ENCODE assay signal across 10 cellular contexts in genomic region chr12:48934312-48934706, GRCh38. TPM values are rescaled to one million over a fixed set of nuclear protein-coding genes. Genes with fewer than 3 reads are reported as not detected.
DNase-seq lines count a peak whose midpoint lies in the region; ATAC-seq, FAIRE-seq and TF ChIP-seq lines count a peak whose summit lies in the region.
"Had no signal": no experiment of that assay in that cellular context is flagged by ENCODE, and none has a peak within 500 bp of the region (broad histone marks: within the 10 kb centered on the region; RNA-seq: fewer than 3 reads in every experiment).

No MANE protein-coding gene starts in this region.

- H3K4me3 Mint-ChIP-seq in neural progenitor cell = no peak overlapping the region

- H3F3A ChIP-seq in neural progenitor cell (ENCODE audit: low read depth) = peaks cover 22% of the 10 kb centered on the region

- 100% methylated on average over 1 of the region's 1 CpG; no CpG with 5 or more reads in 1 of the 2 donors for WGBS in transverse colon (ENCODE audit: low coverage in 1 of 2), 2 donors

- TF ChIP-seq RAD21 in Ishikawa (IDR thresholded peaks at IDR 0.05; ENCODE audit: low read depth) = peak; percentile 53

- no peaks in the 10 kb centered on the region for H3K27me3 ChIP-seq in bronchial epithelial cell (ENCODE audit: control insufficient read depth, insufficient read depth, low read length)
- no peaks in the 10 kb centered on the region for H3K27me3 ChIP-seq in neural progenitor cell
- H3K27me3 ChIP-seq in transverse colon = no peaks in the 10 kb centered on the region

- no peak overlapping the region for H2AFZ ChIP-seq in neural progenitor cell (replicated peaks)

- H3K9me3 ChIP-seq in neural progenitor cell (ENCODE audit: low read depth) (no peaks in the 10 kb centered on the region), transverse colon (no peaks in the 10 kb centered on the region)

- FAIRE-seq in bronchial epithelial cell (lab: Jason Lieb, UNC) = no peak

- H3K4me3 ChIP-seq in bronchial epithelial cell (ENCODE audit: low read depth, low read length) = no peak overlapping the region
- H3K4me3 ChIP-seq in neural progenitor cell = no peak overlapping the region
- no peak overlapping the region for H3K4me3 ChIP-seq in transverse colon

- TF ChIP-seq POLR2A in transverse colon (IDR thresholded peaks at IDR 0.05) = no peak

- intact Hi-C loops in transverse colon (cut with DNase I; ENCODE audit: low total_unique reads) = loop anchor here (10.0 kb wide), 1 partner anchor 80 kb away; the partner anchor contains the start of gene DDX23

- no peak for ATAC-seq in HG02610 (IDR thresholded peaks at IDR 0.05; ENCODE audit: unreplicated experiment)

- H3K27me3 Mint-ChIP-seq in neural progenitor cell (ENCODE audit: insufficient read depth, low read depth) = no peaks in the 10 kb centered on the region

- H4K20me1 ChIP-seq in neural progenitor cell (ENCODE audit: low read depth) = peaks cover 51% of the 10 kb centered on the region

- DNase-seq in SIG-M5 treated with dmso at 0.1 percent for 504 hours (lab: John Stamatoyannopoulos, UW; ENCODE audit: unreplicated experiment) (peak; percentile 38), SIG-M5 (lab: John Stamatoyannopoulos, UW) (no peak), bronchial epithelial cell (ENCODE audit: low read depth) (no peak), neural progenitor cell (ENCODE audit: low spot score) (no peak), transverse colon (no peak), GM13976 (ENCODE audit: low spot score) (no peak)
- DNase-seq: KG1; stimulated activated CD4-positive, alpha-beta T cell treated with anti-CD3 and anti-CD28 coated beads, Interleukin-2, amount 100 ng/mL, for 48 hours had no signal

- no peak overlapping the region for H3K27ac ChIP-seq in neural progenitor cell
- H3K27ac ChIP-seq in transverse colon = peak overlapping the region in 2 of 4 donors; percentile 39 to 51

- H3K27ac Mint-ChIP-seq in neural progenitor cell = no peak overlapping the region

- TF ChIP-seq CTCF in bronchial epithelial cell (IDR thresholded peaks at IDR 0.05; ENCODE audit: insufficient read depth, low read length, severe bottlenecking) (peak; percentile 22), neural progenitor cell (IDR thresholded peaks at IDR 0.05) (peak; percentile 43), transverse colon (IDR thresholded peaks at IDR 0.05) (peak in 2 of 5 experiments; percentile 17 to 18), GM13976 (IDR thresholded peaks at IDR 0.05; ENCODE audit: borderline replicate concordance, control extremely low read depth, extremely low read depth, insufficient read depth, missing control alignments) (no peak)

- in situ Hi-C loops in transverse colon (cut with MboI; ENCODE audit: low pct_ligation_motif_present in 1 of 4, low pct_unique_long_range_greater_than_20kb in 1 of 4, low sequenced_read_pairs in 3 of 4) = no loop called here
- in situ Hi-C loops in GM13976 (cut with MboI; ENCODE audit: low sequenced_read_pairs, unreplicated experiment) = no loop called here

- no peak overlapping the region for H3K4me2 ChIP-seq in neural progenitor cell

- H3K36me3 Mint-ChIP-seq in neural progenitor cell = peaks cover 36% of the 10 kb centered on the region

- peaks cover 21% of the 10 kb centered on the region for H3K36me3 ChIP-seq in bronchial epithelial cell (ENCODE audit: control insufficient read depth, insufficient read depth, low read length)
- H3K36me3 ChIP-seq in neural progenitor cell = peaks cover 5% of the 10 kb centered on the region
- peaks cover 0 to 23% (median 5%) of the 10 kb centered on the region in 4 donors for H3K36me3 ChIP-seq in transverse colon

- no peak overlapping the region for H3K9ac ChIP-seq in neural progenitor cell

- peaks cover 8% of the 10 kb centered on the region for H3K79me2 ChIP-seq in neural progenitor cell (ENCODE audit: low read depth)

- no peaks in the 10 kb centered on the region for H3K4me1 Mint-ChIP-seq in neural progenitor cell

- TF ChIP-seq EP300 in Ishikawa (IDR thresholded peaks at IDR 0.05; ENCODE audit: borderline replicate concordance) (no peak), transverse colon (IDR thresholded peaks at IDR 0.05; ENCODE audit: low read depth) (no peak)

- H3K4me1 ChIP-seq in neural progenitor cell (no peaks in the 10 kb centered on the region), transverse colon (no peaks in the 10 kb centered on the region)

- H3K9me3 Mint-ChIP-seq in neural progenitor cell = no peaks in the 10 kb centered on the region

TF ChIP-seq in Ishikawa, 13 proteins besides CTCF, POLR2A, EP300 and RAD21:
- TF ChIP-seq TAF1 (IDR thresholded peaks at IDR 0.05; ENCODE audit: low read depth) (no peak), FOXM1 (IDR thresholded peaks at IDR 0.05; ENCODE audit: borderline replicate concordance, low read depth) (no peak), CEBPB (IDR thresholded peaks at IDR 0.05) (no peak), ZBTB7A (IDR thresholded peaks at IDR 0.05; ENCODE audit: low read depth) (no peak), YY1 (IDR thresholded peaks at IDR 0.05; ENCODE audit: low read depth) (no peak)
- TF ChIP-seq, protein P1, sequence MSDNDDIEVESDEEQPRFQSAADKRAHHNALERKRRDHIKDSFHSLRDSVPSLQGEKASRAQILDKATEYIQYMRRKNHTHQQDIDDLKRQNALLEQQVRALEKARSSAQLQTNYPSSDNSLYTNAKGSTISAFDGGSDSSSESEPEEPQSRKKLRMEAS (IDR thresholded peaks at IDR 0.05) = no peak
- TF ChIP-seq, protein P2, sequence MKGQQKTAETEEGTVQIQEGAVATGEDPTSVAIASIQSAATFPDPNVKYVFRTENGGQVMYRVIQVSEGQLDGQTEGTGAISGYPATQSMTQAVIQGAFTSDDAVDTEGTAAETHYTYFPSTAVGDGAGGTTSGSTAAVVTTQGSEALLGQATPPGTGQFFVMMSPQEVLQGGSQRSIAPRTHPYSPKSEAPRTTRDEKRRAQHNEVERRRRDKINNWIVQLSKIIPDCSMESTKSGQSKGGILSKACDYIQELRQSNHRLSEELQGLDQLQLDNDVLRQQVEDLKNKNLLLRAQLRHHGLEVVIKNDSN (IDR thresholded peaks at IDR 0.05) = no peak

RNA-seq across cellular contexts. Expression of gene FKBP11, which starts 9.0 kb away (rescaled TPM):
- total RNA-seq in bronchial epithelial cell (7.9 and 12.4 TPM in 2 replicates), neural progenitor cell (ENCODE audit: low replicate concordance) (12.6 and 18.2 TPM in 2 replicates), transverse colon (10 to 100 TPM; 12.1 to 35.9 (median 20.9) TPM)

RNA-seq across cellular contexts. Expression of gene ARF3, which starts 23.0 kb away (rescaled TPM):
- 30.0 and 38.7 TPM in 2 replicates for total RNA-seq in bronchial epithelial cell
- 84.1 and 144 TPM in 2 replicates for total RNA-seq in neural progenitor cell (ENCODE audit: low replicate concordance)
- 100 to 1,000 TPM in 2 of 4 donors, 10 to 100 TPM in 2; 30.8 to 117 (median 99.8) TPM for total RNA-seq in transverse colon

RNA-seq across cellular contexts. Expression of gene WNT10B, which starts 37.2 kb away (rescaled TPM):
- total RNA-seq in bronchial epithelial cell = not detected in 2 replicates
- 0.07 and 1.2 TPM in 2 replicates for total RNA-seq in neural progenitor cell (ENCODE audit: low replicate concordance)
- 1 to 10 TPM in 1 of 4 donors, under 1 TPM in 1, not detected in 2; 0.41 to 1.4 TPM for total RNA-seq in transverse colon

RNA-seq across cellular contexts. Expression of gene WNT1, which starts 43.8 kb away (rescaled TPM):
- not detected in 2 replicates for total RNA-seq in bronchial epithelial cell
- 0.56 TPM in 1 of 2 replicates, not detected in the other for total RNA-seq in neural progenitor cell (ENCODE audit: low replicate concordance)
- not detected for total RNA-seq in transverse colon
